Comparison of ENCODE assay signal across 8 cellular contexts in the genomic region with DNA sequence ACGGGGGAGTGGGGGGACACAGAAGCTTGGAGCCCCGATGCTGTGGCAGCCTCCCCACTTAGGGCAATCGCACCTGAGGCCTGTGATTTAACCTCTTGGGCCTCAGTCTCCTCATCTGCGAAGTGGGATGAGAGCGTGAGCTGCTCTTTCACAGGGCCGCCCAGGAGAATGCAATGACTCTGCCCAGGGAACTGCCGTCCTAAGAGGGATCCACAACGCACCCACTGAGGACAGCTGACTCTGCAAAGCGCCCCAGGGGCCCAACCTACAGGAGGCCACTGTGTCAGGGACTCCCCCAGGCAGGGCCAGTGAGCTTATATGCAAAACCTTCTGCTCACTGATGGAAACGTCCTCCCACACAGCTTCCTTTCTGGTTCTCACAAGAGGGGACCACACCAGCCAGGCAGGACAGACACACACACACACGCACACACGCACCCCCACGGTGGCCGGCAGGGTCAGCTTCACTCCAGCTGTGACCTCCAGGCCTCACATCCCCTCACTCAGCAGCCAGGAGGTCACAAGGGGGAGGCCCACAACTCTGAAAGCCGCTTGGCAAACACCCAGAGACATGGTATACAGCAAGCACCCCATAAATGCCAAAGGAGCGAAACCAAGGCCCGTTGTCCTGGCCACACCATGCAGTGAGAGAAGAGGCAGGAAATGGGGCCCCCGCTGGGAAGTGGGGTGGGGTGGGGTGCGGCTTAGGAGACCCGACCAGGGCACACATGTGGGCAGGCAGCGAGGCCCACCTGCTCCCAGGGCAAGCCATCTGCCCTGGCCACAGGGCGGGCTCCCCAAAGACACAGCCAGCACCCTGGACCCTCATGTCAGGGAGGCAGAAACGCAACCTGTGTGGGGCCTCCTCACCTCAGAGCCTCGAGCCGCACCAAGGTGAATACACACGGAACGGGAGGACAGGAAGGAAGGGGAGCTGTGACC.
A peak's percentile ranks its signal among the peaks of the same experiment; 100 is the strongest.
DNase-seq lines count a peak whose midpoint lies in the region; ATAC-seq and TF ChIP-seq lines count a peak whose summit lies in the region.

No MANE protein-coding gene starts in this region.

- H3K4me3 ChIP-seq in coronary artery, result no peak overlapping the region

- H3K4me1 Mint-ChIP-seq in activated naive CD4-positive, alpha-beta T cell treated with anti-CD3 and anti-CD28 coated beads, Interleukin-2, amount 10 ng/mL, durations not matched to agents 7 days and 5 days, result peaks cover 19% of the 10 kb centered on the region
- peaks cover 85% of the 10 kb centered on the region for H3K4me1 Mint-ChIP-seq in stimulated activated memory B cell treated with anti-CD40 and anti-IgM and Interleukin-4, amounts not matched to agents 10 μg/mL and 1 μg/mL and 100 μg/mL, for 72 hours

- H3K27ac ChIP-seq in coronary artery, result no peak overlapping the region

- peak; percentile 47 for DNase-seq in CD1c-positive myeloid dendritic cell (ENCODE audit: extremely low spot score)
- no peak for DNase-seq in activated naive CD4-positive, alpha-beta T cell treated with anti-CD3 and anti-CD28 coated beads, Interleukin-2, amount 10 ng/mL, durations not matched to agents 7 days and 5 days
- DNase-seq in AG08396 (ENCODE audit: low spot score), result no peak
- no peak for DNase-seq in HuH-7 (ENCODE audit: low spot score)
- DNase-seq in coronary artery (ENCODE audit: low spot score), result no peak

- H3K4me3 Mint-ChIP-seq in activated naive CD4-positive, alpha-beta T cell treated with anti-CD3 and anti-CD28 coated beads, Interleukin-2, amount 10 ng/mL, durations not matched to agents 7 days and 5 days, result no peak overlapping the region
- H3K4me3 Mint-ChIP-seq in stimulated activated memory B cell treated with anti-CD40 and anti-IgM and Interleukin-4, amounts not matched to agents 10 μg/mL and 1 μg/mL and 100 μg/mL, for 72 hours, result peak overlapping the region; percentile 57

- H3K36me3 Mint-ChIP-seq in activated naive CD4-positive, alpha-beta T cell treated with anti-CD3 and anti-CD28 coated beads, Interleukin-2, amount 10 ng/mL, durations not matched to agents 7 days and 5 days, result peaks cover 5% of the 10 kb centered on the region
- peaks cover 22% of the 10 kb centered on the region for H3K36me3 Mint-ChIP-seq in stimulated activated memory B cell treated with anti-CD40 and anti-IgM and Interleukin-4, amounts not matched to agents 10 μg/mL and 1 μg/mL and 100 μg/mL, for 72 hours

- no peaks in the 10 kb centered on the region for H3K9me3 Mint-ChIP-seq in activated naive CD4-positive, alpha-beta T cell treated with anti-CD3 and anti-CD28 coated beads, Interleukin-2, amount 10 ng/mL, durations not matched to agents 7 days and 5 days
- no peaks in the 10 kb centered on the region for H3K9me3 Mint-ChIP-seq in stimulated activated memory B cell treated with anti-CD40 and anti-IgM and Interleukin-4, amounts not matched to agents 10 μg/mL and 1 μg/mL and 100 μg/mL, for 72 hours

- CTCF ChIA-PET in activated naive CD4-positive, alpha-beta T cell treated with anti-CD3 and anti-CD28 coated beads, Interleukin-2, amount 10 ng/mL, durations not matched to agents 7 days and 5 days (lab: Charles Lee), result no interaction called here

- TF ChIP-seq CTCF in coronary artery (IDR thresholded peaks at IDR 0.05), result no peak

- H3K27ac Mint-ChIP-seq in activated naive CD4-positive, alpha-beta T cell treated with anti-CD3 and anti-CD28 coated beads, Interleukin-2, amount 10 ng/mL, durations not matched to agents 7 days and 5 days, result peak overlapping the region; percentile 72
- peak overlapping the region; percentile 86 for H3K27ac Mint-ChIP-seq in stimulated activated memory B cell treated with anti-CD40 and anti-IgM and Interleukin-4, amounts not matched to agents 10 μg/mL and 1 μg/mL and 100 μg/mL, for 72 hours

- peak; percentile 91 for ATAC-seq in GM19463 (IDR thresholded peaks at IDR 0.05; ENCODE audit: unreplicated experiment)
- peak; percentile 93 for ATAC-seq in HG03442 (IDR thresholded peaks at IDR 0.05; ENCODE audit: unreplicated experiment)
- peak; percentile 97 for ATAC-seq in stimulated activated memory B cell treated with anti-CD40 and anti-IgM and Interleukin-4, amounts not matched to agents 10 μg/mL and 1 μg/mL and 100 μg/mL, for 72 hours

- no peaks in the 10 kb centered on the region for H3K27me3 Mint-ChIP-seq in activated naive CD4-positive, alpha-beta T cell treated with anti-CD3 and anti-CD28 coated beads, Interleukin-2, amount 10 ng/mL, durations not matched to agents 7 days and 5 days
- no peaks in the 10 kb centered on the region for H3K27me3 Mint-ChIP-seq in stimulated activated memory B cell treated with anti-CD40 and anti-IgM and Interleukin-4, amounts not matched to agents 10 μg/mL and 1 μg/mL and 100 μg/mL, for 72 hours
